21 cellular contexts compared by ENCODE assay signal in genomic region chr2:171036532-171036931, GRCh38.
"Had no signal": no experiment of that assay in that cellular context is flagged by ENCODE, and none has a peak within 500 bp of the region (broad histone marks: within the 10 kb centered on the region; RNA-seq: fewer than 3 reads in every experiment).

No MANE protein-coding gene starts in this region.

- H3K27me3 Mint-ChIP-seq: dendritic cell treated with granulocyte-macrophage colony-stimulating factor and Interleukin-4, amounts not matched to agents 40 ng/mL and 50 ng/mL, for 4 days; memory B cell had no signal

- H3K4me1 ChIP-seq: gastroesophageal sphincter, left ventricle myocardium inferior, lower lobe of right lung, sigmoid colon, stomach had no signal

- H3K27me3 ChIP-seq: esophagus squamous epithelium, gastroesophageal sphincter, sigmoid colon, stomach had no signal

- DNase-seq: esophagus squamous epithelium; foreskin fibroblast; glutamatergic neuron; islet precursor cell; left ventricle myocardium inferior; lower lobe of right lung; natural killer cell; posterior cingulate gyrus; sigmoid colon; stimulated activated CD4-positive, alpha-beta T cell treated with anti-CD3 and anti-CD28 coated beads, Interleukin-12 subunit alpha, Interleukin-12 subunit beta, amount 100 ng/mL, for 4 hours; stimulated activated naive CD4-positive, alpha-beta T cell; stomach; substantia nigra; trophoblast cell had no signal

- H3K4me3 Mint-ChIP-seq: dendritic cell treated with granulocyte-macrophage colony-stimulating factor and Interleukin-4, amounts not matched to agents 40 ng/mL and 50 ng/mL, for 4 days; memory B cell; mesothelial cell of epicardium; natural killer cell; neural crest cell had no signal

- H3K9me3 ChIP-seq: esophagus squamous epithelium, gastroesophageal sphincter, left ventricle myocardium inferior, lower lobe of right lung, sigmoid colon, stomach, thoracic aorta had no signal

- H3K4me3 ChIP-seq: esophagus squamous epithelium, gastroesophageal sphincter, left ventricle myocardium inferior, lower lobe of right lung, sigmoid colon, skin epidermis, stomach, thoracic aorta had no signal

- H3K27ac ChIP-seq: esophagus squamous epithelium, gastroesophageal sphincter, left ventricle myocardium inferior, lower lobe of right lung, sigmoid colon, skin epidermis, stomach, thoracic aorta had no signal

- H3K27ac Mint-ChIP-seq: dendritic cell treated with granulocyte-macrophage colony-stimulating factor and Interleukin-4, amounts not matched to agents 40 ng/mL and 50 ng/mL, for 4 days; memory B cell; mesothelial cell of epicardium; natural killer cell had no signal

- ATAC-seq: gastroesophageal sphincter, lower lobe of right lung, natural killer cell had no signal

- H3K4me1 Mint-ChIP-seq: memory B cell, mesothelial cell of epicardium, neural crest cell had no signal
